23 cellular contexts compared by ENCODE assay signal in genomic region chr6:34011298-34011697, GRCh38.
"Had no signal": no experiment of that assay in that cellular context is flagged by ENCODE, and none has a peak within 500 bp of the region (broad histone marks: within the 10 kb centered on the region; RNA-seq: fewer than 3 reads in every experiment).

No MANE protein-coding gene starts in this region.

- H3K4me1 Mint-ChIP-seq: activated CD4-positive, alpha-beta T cell treated with anti-CD3 and anti-CD28 coated beads, Interleukin-2, amount 10 ng/mL, durations not matched to agents 7 days and 5 days; activated naive CD4-positive, alpha-beta T cell treated with anti-CD3 and anti-CD28 coated beads, Interleukin-2, amount 10 ng/mL, durations not matched to agents 7 days and 5 days; activated naive CD8-positive, alpha-beta T cell treated with anti-CD3 and anti-CD28 coated beads for 36 hours; T-cell had no signal

- H3K9ac ChIP-seq: KMS-11 had no signal

- FAIRE-seq: RCC 7860, TTC549 had no signal

- DNase-seq: activated CD4-positive, alpha-beta memory T cell treated with anti-CD3 and anti-CD28 coated beads for 36 hours; activated CD4-positive, alpha-beta T cell treated with anti-CD3 and anti-CD28 coated beads, Interleukin-2, amount 10 ng/mL, durations not matched to agents 7 days and 5 days; activated CD4-positive, CD25-positive, alpha-beta regulatory T cell; activated gamma-delta T cell treated with Interleukin-2 at 50 U/mL for 16 hours; activated naive CD4-positive, alpha-beta T cell treated with anti-CD3 and anti-CD28 coated beads, Interleukin-2, amount 10 ng/mL, durations not matched to agents 7 days and 5 days; activated naive CD8-positive, alpha-beta T cell treated with anti-CD3 and anti-CD28 coated beads for 36 hours; activated T-cell treated with anti-CD3 and anti-CD28 coated beads for 4 hours; activated T-cell treated with anti-CD3 and anti-CD28 coated beads, Interleukin-2, amount 50 U/mL, for 48 hours; caudate nucleus; NCI-H1092; NCI-H1417; NCI-H1930; NCI-H345; NCI-H510A; NCI-H526 treated with DMSO at 0.1 percent for 48 hours; T-cell; T-helper 2 cell; T1000 had no signal

- ATAC-seq: T-cell had no signal

- H3K4me3 Mint-ChIP-seq: activated CD4-positive, alpha-beta memory T cell treated with anti-CD3 and anti-CD28 coated beads for 36 hours; activated CD4-positive, alpha-beta T cell treated with anti-CD3 and anti-CD28 coated beads, Interleukin-2, amount 10 ng/mL, durations not matched to agents 7 days and 5 days; activated naive CD4-positive, alpha-beta T cell treated with anti-CD3 and anti-CD28 coated beads, Interleukin-2, amount 10 ng/mL, durations not matched to agents 7 days and 5 days; activated naive CD8-positive, alpha-beta T cell treated with anti-CD3 and anti-CD28 coated beads for 36 hours; T-cell had no signal

- H3K4me3 ChIP-seq: SK-N-MC had no signal

- H3K9me3 Mint-ChIP-seq: activated CD4-positive, alpha-beta memory T cell treated with anti-CD3 and anti-CD28 coated beads for 36 hours; activated CD4-positive, alpha-beta T cell treated with anti-CD3 and anti-CD28 coated beads, Interleukin-2, amount 10 ng/mL, durations not matched to agents 7 days and 5 days; activated naive CD8-positive, alpha-beta T cell treated with anti-CD3 and anti-CD28 coated beads for 36 hours; activated T-helper 2 cell treated with anti-CD3 and anti-CD28 coated beads, Interferon-gamma antibody, Interleukin-2, Interleukin-4, amounts not matched to agents 10 μg/mL and 5 μg/mL and 100 μg/mL, durations not matched to agents 14 hours and 24 hours and 36 hours; T-cell had no signal

- H3K27ac ChIP-seq: KMS-11, SK-N-MC had no signal

- H3K36me3 Mint-ChIP-seq: activated CD4-positive, alpha-beta memory T cell treated with anti-CD3 and anti-CD28 coated beads for 36 hours; activated naive CD4-positive, alpha-beta T cell treated with anti-CD3 and anti-CD28 coated beads, Interleukin-2, amount 10 ng/mL, durations not matched to agents 7 days and 5 days; activated naive CD8-positive, alpha-beta T cell treated with anti-CD3 and anti-CD28 coated beads for 36 hours; T-cell had no signal

- H3K27me3 Mint-ChIP-seq: activated naive CD8-positive, alpha-beta T cell treated with anti-CD3 and anti-CD28 coated beads for 36 hours had no signal

- H3K27ac Mint-ChIP-seq: activated CD4-positive, alpha-beta memory T cell treated with anti-CD3 and anti-CD28 coated beads for 36 hours; activated CD4-positive, alpha-beta T cell treated with anti-CD3 and anti-CD28 coated beads, Interleukin-2, amount 10 ng/mL, durations not matched to agents 7 days and 5 days; activated naive CD4-positive, alpha-beta T cell treated with anti-CD3 and anti-CD28 coated beads, Interleukin-2, amount 10 ng/mL, durations not matched to agents 7 days and 5 days; activated naive CD8-positive, alpha-beta T cell treated with anti-CD3 and anti-CD28 coated beads for 36 hours; activated T-helper 2 cell treated with anti-CD3 and anti-CD28 coated beads, Interferon-gamma antibody, Interleukin-2, Interleukin-4, amounts not matched to agents 10 μg/mL and 5 μg/mL and 100 μg/mL, durations not matched to agents 14 hours and 24 hours and 36 hours; T-cell had no signal
